24 cellular contexts compared by ENCODE assay signal in the genomic region with DNA sequence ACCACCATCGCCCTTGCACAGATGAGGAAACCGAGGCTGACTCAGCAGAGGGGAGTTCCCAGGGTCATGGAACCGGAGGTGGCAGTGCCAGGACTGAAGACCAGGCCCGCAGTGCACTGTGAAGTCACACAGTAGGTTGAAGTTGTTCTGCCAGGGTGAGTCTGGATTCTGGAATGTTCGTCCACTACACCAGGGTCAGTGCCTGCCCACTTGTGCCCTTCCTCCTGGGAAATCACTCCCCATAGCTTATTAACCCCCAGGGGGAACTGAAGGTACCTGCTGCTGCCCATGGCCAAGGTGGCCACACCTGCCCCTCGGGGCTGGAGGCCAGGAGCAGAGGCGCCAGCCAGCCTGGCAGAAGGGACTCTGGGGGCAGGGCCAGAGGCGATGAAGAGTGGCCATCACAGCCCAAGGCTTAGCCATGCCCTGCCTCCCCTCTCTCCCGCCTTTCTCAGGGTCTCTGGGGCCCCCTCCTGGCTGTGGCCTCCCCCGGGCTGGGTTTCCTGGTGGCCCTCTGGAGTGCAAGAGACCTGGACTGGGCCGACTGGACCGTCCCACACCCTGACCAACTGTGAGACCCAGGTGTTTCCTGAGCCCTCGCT. TPM values are rescaled to one million over a fixed set of nuclear protein-coding genes. Genes with fewer than 3 reads are reported as not detected.
A peak's percentile ranks its signal among the peaks of the same experiment; 100 is the strongest.
DNase-seq lines count a peak whose midpoint lies in the region; ATAC-seq, FAIRE-seq and TF ChIP-seq lines count a peak whose summit lies in the region.
"Had no signal": no experiment of that assay in that cellular context is flagged by ENCODE, and none has a peak within 500 bp of the region (broad histone marks: within the 10 kb centered on the region; RNA-seq: fewer than 3 reads in every experiment).

No MANE protein-coding gene starts in this region.

- no peaks in the 10 kb centered on the region; the same call in 1 of the 2 replicates for H3K9me3 ChIP-seq in HepG2 (ENCODE audit: low read length)
- no peaks in the 10 kb centered on the region for H3K9me3 ChIP-seq in right lobe of liver
- H3K9me3 ChIP-seq: ovary had no signal

- H3K27me3 ChIP-seq in HepG2 (ENCODE audit: control insufficient read depth in 1 of 2, insufficient read depth in 2 of 2, low read length in 2 of 2) = peaks cover 10 to 51% of the 10 kb centered on the region in 2 experiments; a peak in 3 of 5 replicates
- H3K27me3 ChIP-seq in right lobe of liver = no peaks in the 10 kb centered on the region
- H3K27me3 ChIP-seq in foreskin keratinocyte = peaks cover 5% of the 10 kb centered on the region
- H3K27me3 ChIP-seq: ovary had no signal

- H3K27ac ChIP-seq in HepG2 (ENCODE audit: extremely low read length, insufficient read depth, low read length) (no peak overlapping the region), right lobe of liver (no peak overlapping the region), foreskin keratinocyte (no peak overlapping the region)
- H3K27ac ChIP-seq: epithelial cell of prostate, ovary, SK-N-MC had no signal

- H3K4me2 ChIP-seq in HepG2 (ENCODE audit: low read depth, low read length) = no peak overlapping the region

- DNase-seq in HepG2 (ENCODE audit: low spot score) (no peak), right lobe of liver (no peak), RCC 7860 (ENCODE audit: low spot score) (peak; percentile 31), foreskin keratinocyte (no peak), NCI-H69 (lab: John Stamatoyannopoulos, UW) (no peak), NCI-H2107 (lab: John Stamatoyannopoulos, UW) (no peak), NCI-H146 (lab: John Stamatoyannopoulos, UW) (no peak)
- DNase-seq: activated CD4-positive, alpha-beta T cell treated with anti-CD3 and anti-CD28 coated beads for 48 hours; activated naive CD4-positive, alpha-beta T cell treated with Interleukin-2 at 50 U/mL for 16 hours; activated T-cell treated with anti-CD3 and anti-CD28 coated beads, Interleukin-2, amount 50 U/mL, for 72 hours; COR-L47; DMS53; effector CD4-positive, alpha-beta T cell; HCEC 1CT; islet precursor cell; KG1; naive B cell; NCI-H526; ovary; trophoblast cell had no signal

- POLR2A ChIA-PET in HepG2 (lab: Yijun Ruan, JAX) = no interaction called here

- intact Hi-C loops in HepG2 (cut with micrococcal nuclease; ENCODE audit: unreplicated experiment) (no loop called here), right lobe of liver (cut with DNase I) (loop anchor here in 1 of 2 donors (10.0 kb wide), 1 partner anchor 231 kb away; no protein-coding TSS in a partner anchor)

- ATAC-seq in HepG2 (peak; percentile 5; the same call in 1 of the 3 replicates), right lobe of liver (no peak), foreskin keratinocyte (no peak), GM18520 (IDR thresholded peaks at IDR 0.05; ENCODE audit: unreplicated experiment) (no peak)
- ATAC-seq: activated T-cell treated with anti-CD3 and anti-CD28 coated beads, Interleukin-2, amount 50 U/mL, for 72 hours had no signal

- no peak overlapping the region for H3K9ac ChIP-seq in HepG2 (ENCODE audit: insufficient read depth, low read depth, low read length)

- FAIRE-seq in HepG2 (lab: Jason Lieb, UNC) (no peak), RCC 7860 (lab: Jason Lieb, UNC) (no peak)
- FAIRE-seq: TTC549 had no signal

- H3K4me1 ChIP-seq in HepG2 (ENCODE audit: insufficient read depth, low read length) (peaks cover 21% of the 10 kb centered on the region), right lobe of liver (no peaks in the 10 kb centered on the region), foreskin keratinocyte (no peaks in the 10 kb centered on the region)

- TF ChIP-seq POLR2A in HepG2 (IDR thresholded peaks at IDR 0.05; ENCODE audit: insufficient read depth in 1 of 2, low read depth in 2 of 2, low read length in 2 of 2) = no peak
- TF ChIP-seq POLR2A in right lobe of liver (IDR thresholded peaks at IDR 0.05) = no peak

- WGBS in HepG2 (ENCODE audit: low lambda C conversion rate) = 4% methylated on average over 5 of the region's 13 CpGs
- WGBS in right lobe of liver (ENCODE audit: insufficient coverage, low coverage, low lambda C conversion rate, missing lambda C conversion rate) = 48% methylated on average over 3 of the region's 13 CpGs

- peak; percentile 41 for TF ChIP-seq CTCF in HepG2 (CRISPR knock-in tag; IDR thresholded peaks at IDR 0.05)
- TF ChIP-seq CTCF in right lobe of liver (IDR thresholded peaks at IDR 0.05) = no peak
- TF ChIP-seq CTCF in foreskin keratinocyte (conservative IDR thresholded peaks at IDR 0.05) = peak; percentile 4

- TF ChIP-seq RAD21 in HepG2 (CRISPR knock-in tag; IDR thresholded peaks at IDR 0.05) = no peak

- no peaks in the 10 kb centered on the region for H4K20me1 ChIP-seq in HepG2 (ENCODE audit: insufficient read depth, low read length)

- CTCF ChIA-PET in HepG2 (lab: Yijun Ruan, JAX; ENCODE audit: low intra/inter-chr PET ratio, low total read pairs) = no interaction called here

- H3K4me3 ChIP-seq in HepG2 (replicated peaks in 1 of 3; ENCODE audit: insufficient read depth in 1 of 3, low read depth in 2 of 3, low read length in 3 of 3) (no peak overlapping the region), right lobe of liver (no peak overlapping the region)
- H3K4me3 ChIP-seq: ovary, SK-N-MC had no signal

- no peaks in the 10 kb centered on the region for H3K36me3 ChIP-seq in HepG2 (replicated peaks in 1 of 2; ENCODE audit: control insufficient read depth in 1 of 2, insufficient read depth in 2 of 2, low read length in 2 of 2)
- H3K36me3 ChIP-seq in right lobe of liver = no peaks in the 10 kb centered on the region
- H3K36me3 ChIP-seq: ovary had no signal

- H3K79me2 ChIP-seq in HepG2 (ENCODE audit: insufficient read depth, low read length) = no peaks in the 10 kb centered on the region

- in situ Hi-C loops in HepG2 (cut with HindIII; ENCODE audit: extremely low pct_ligation_motif_present, low pct_unique_long_range_greater_than_20kb) = no loop called here

- no peak for TF ChIP-seq EP300 in HepG2 (IDR thresholded peaks at IDR 0.05; ENCODE audit: low read depth in 2 of 2, low read length in 2 of 2)
- no peak for TF ChIP-seq EP300 in HepG2 (CRISPR knock-in tag; IDR thresholded peaks at IDR 0.05; ENCODE audit: borderline replicate concordance)

- H2AFZ ChIP-seq in HepG2 (ENCODE audit: low read length) = no peak overlapping the region

- BruUV-seq in HepG2 (replicated peaks; lab: Mats Ljungman, UMichigan) = no TSS peak

TF ChIP-seq in HepG2, 621 proteins besides CTCF, POLR2A, EP300 and RAD21 (continues in another document):
- no peak for TF ChIP-seq CBFB (CRISPR knock-in tag; IDR thresholded peaks at IDR 0.05)

RNA-seq across cellular contexts. Expression of a gene that starts 15.1 kb away (rescaled TPM):
- 0.18 and 0.20 TPM in 2 replicates for total RNA-seq in HepG2 (2016; rRNA removed; fragmentation: Illumina TruSeq; extraction: Trizol)
- total RNA-seq in HepG2 (2016; cell fraction: cytosol; rRNA removed; fragmentation: Illumina TruSeq; extraction: Trizol; ENCODE audit: low read depth) = not detected in 2 replicates
- not detected in 2 replicates for total RNA-seq in HepG2 (2016; cell fraction: insoluble cytoplasmic fraction; rRNA removed; fragmentation: Illumina TruSeq; extraction: Trizol)
- total RNA-seq in HepG2 (2016; cell fraction: membrane; rRNA removed; fragmentation: Illumina TruSeq; extraction: Trizol) = not detected in 2 replicates
- not detected in 2 replicates for total RNA-seq in HepG2 (2016; cell fraction: nucleus; rRNA removed; fragmentation: Illumina TruSeq; extraction: Trizol)
- 0.37 and 0.42 TPM in 2 replicates for polyA plus RNA-seq in HepG2 (2011; rRNA removed)
- 0.35 and 0.46 TPM in 2 replicates for polyA plus RNA-seq in HepG2 (2011; cell fraction: cytosol; rRNA removed)
- 0.33 and 0.34 TPM in 2 replicates for polyA plus RNA-seq in HepG2 (2011; cell fraction: nucleus; rRNA removed)
- polyA plus RNA-seq in HepG2 (2012) = 0.15 and 0.24 TPM in 2 replicates
- polyA plus RNA-seq in HepG2 (2016; cell fraction: cytosol; fragmentation: Illumina TruSeq; extraction: Trizol; ENCODE audit: low read depth) = not detected in 2 replicates
- polyA plus RNA-seq in HepG2 (2016; cell fraction: insoluble cytoplasmic fraction; fragmentation: Illumina TruSeq; extraction: Trizol; ENCODE audit: low read depth) = not detected in 2 replicates
- 0.11 TPM in 1 of 2 replicates, not detected in the other for polyA plus RNA-seq in HepG2 (2016; cell fraction: membrane; fragmentation: Illumina TruSeq; extraction: Trizol; ENCODE audit: low read depth)
- not detected in 2 replicates for polyA plus RNA-seq in HepG2 (2016; cell fraction: nucleus; fragmentation: Illumina TruSeq; extraction: Trizol; ENCODE audit: insufficient read depth, low read depth)
- 2.2 and 7.6 TPM in 2 replicates for polyA minus RNA-seq in HepG2 (2011; rRNA and poly(A)+ RNA removed; ENCODE audit: low replicate concordance)
- 0.49 TPM in 1 of 2 replicates, not detected in the other for polyA minus RNA-seq in HepG2 (2011; cell fraction: cytosol; rRNA and poly(A)+ RNA removed)
- polyA minus RNA-seq in HepG2 (2011; cell fraction: nucleus; rRNA and poly(A)+ RNA removed) = 0.12 and 0.52 TPM in 2 replicates
- total RNA-seq in right lobe of liver = 1 to 10 TPM in 5 of 6 experiments, under 1 TPM in 1; 0.93 to 3.5 (median 2.3) TPM
- total RNA-seq in foreskin keratinocyte = 0.39 and 0.85 TPM in 2 replicates
- polyA plus RNA-seq in foreskin keratinocyte = 0.33 and 0.49 TPM in 2 replicates

RNA-seq across cellular contexts. Expression of a gene that starts 25.3 kb away (rescaled TPM):
- total RNA-seq in HepG2 (2016; rRNA removed; fragmentation: Illumina TruSeq; extraction: Trizol) = 10.1 and 14.9 TPM in 2 replicates
- 1.8 and 3.0 TPM in 2 replicates for total RNA-seq in HepG2 (2016; cell fraction: cytosol; rRNA removed; fragmentation: Illumina TruSeq; extraction: Trizol; ENCODE audit: low read depth)
- total RNA-seq in HepG2 (2016; cell fraction: insoluble cytoplasmic fraction; rRNA removed; fragmentation: Illumina TruSeq; extraction: Trizol) = 7.9 and 17.3 TPM in 2 replicates
- total RNA-seq in HepG2 (2016; cell fraction: membrane; rRNA removed; fragmentation: Illumina TruSeq; extraction: Trizol) = 5.6 and 6.2 TPM in 2 replicates
- 22.7 and 23.6 TPM in 2 replicates for total RNA-seq in HepG2 (2016; cell fraction: nucleus; rRNA removed; fragmentation: Illumina TruSeq; extraction: Trizol)
- 21.8 and 27.0 TPM in 2 replicates for polyA plus RNA-seq in HepG2 (2011; rRNA removed)
- 12.1 and 19.8 TPM in 2 replicates for polyA plus RNA-seq in HepG2 (2011; cell fraction: cytosol; rRNA removed)
- 113 and 146 TPM in 2 replicates for polyA plus RNA-seq in HepG2 (2011; cell fraction: nucleus; rRNA removed)
- 12.2 and 22.6 TPM in 2 replicates for polyA plus RNA-seq in HepG2 (2012)
- polyA plus RNA-seq in HepG2 (2016; cell fraction: cytosol; fragmentation: Illumina TruSeq; extraction: Trizol; ENCODE audit: low read depth) = 1.3 and 1.5 TPM in 2 replicates
- 6.1 and 6.6 TPM in 2 replicates for polyA plus RNA-seq in HepG2 (2016; cell fraction: insoluble cytoplasmic fraction; fragmentation: Illumina TruSeq; extraction: Trizol; ENCODE audit: low read depth)
- 2.1 and 2.8 TPM in 2 replicates for polyA plus RNA-seq in HepG2 (2016; cell fraction: membrane; fragmentation: Illumina TruSeq; extraction: Trizol; ENCODE audit: low read depth)
- polyA plus RNA-seq in HepG2 (2016; cell fraction: nucleus; fragmentation: Illumina TruSeq; extraction: Trizol; ENCODE audit: insufficient read depth, low read depth) = 26.5 and 29.7 TPM in 2 replicates
- 12.4 and 67.5 TPM in 2 replicates for polyA minus RNA-seq in HepG2 (2011; rRNA and poly(A)+ RNA removed; ENCODE audit: low replicate concordance)
- 18.2 and 19.5 TPM in 2 replicates for polyA minus RNA-seq in HepG2 (2011; cell fraction: cytosol; rRNA and poly(A)+ RNA removed)
- 76.5 and 77.0 TPM in 2 replicates for polyA minus RNA-seq in HepG2 (2011; cell fraction: nucleus; rRNA and poly(A)+ RNA removed)
- 10 to 100 TPM; 13.2 to 48.0 (median 24.9) TPM for total RNA-seq in right lobe of liver
- 18.7 and 30.1 TPM in 2 replicates for total RNA-seq in foreskin keratinocyte
- polyA plus RNA-seq in foreskin keratinocyte = 11.2 and 16.7 TPM in 2 replicates

Comparison
In these comparisons a context has a peak if more than half of its experiments do, and no peak if none do; other contexts are left out.
1. CTCF ChIP-seq: peak in HepG2 (single experiment) and foreskin keratinocyte (single experiment); none in right lobe of liver (0 of 4).